21 cellular contexts compared by ENCODE assay signal in the genomic region with DNA sequence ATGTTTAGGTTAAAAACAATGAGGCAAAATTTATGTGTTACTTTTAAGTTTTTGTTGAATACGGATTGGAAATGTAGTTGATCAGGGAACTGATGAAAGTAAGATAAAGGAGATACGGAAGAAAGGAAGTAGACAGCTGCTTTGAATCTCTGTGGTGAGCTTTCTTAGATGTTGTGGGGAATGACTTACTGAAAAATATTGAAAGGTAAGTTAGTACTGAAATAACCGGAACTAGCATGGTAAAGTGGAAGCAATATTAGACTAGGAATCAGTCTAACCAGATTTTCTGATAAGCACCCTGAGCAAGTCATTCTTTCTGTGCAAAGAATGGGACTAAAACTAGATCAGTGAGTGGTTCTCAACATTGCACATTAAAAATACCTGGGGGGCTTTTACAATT. TPM values are rescaled to one million over a fixed set of nuclear protein-coding genes. Genes with fewer than 3 reads are reported as not detected.
DNase-seq lines count a peak whose midpoint lies in the region; ATAC-seq, FAIRE-seq and TF ChIP-seq lines count a peak whose summit lies in the region.
"Had no signal": no experiment of that assay in that cellular context is flagged by ENCODE, and none has a peak within 500 bp of the region (broad histone marks: within the 10 kb centered on the region; RNA-seq: fewer than 3 reads in every experiment).

No MANE protein-coding gene starts in this region.

- WGBS in endodermal cell (ENCODE audit: insufficient coverage in 1 of 2, insufficient read length in 1 of 2), 2 experiments, result 98 to 100% methylated on average over 3 of the region's 3 CpGs

- peak; percentile 58 for FAIRE-seq in A204.1 (lab: Jason Lieb, UNC)
- FAIRE-seq: bronchial epithelial cell, GM18507, islet of Langerhans had no signal

- no peaks in the 10 kb centered on the region for H3K27me3 ChIP-seq in CD4-positive, alpha-beta memory T cell (ENCODE audit: insufficient read depth, low read length)
- H3K27me3 ChIP-seq in endodermal cell (ENCODE audit: control insufficient read depth, insufficient read depth, low read length, poor library complexity, severe bottlenecking), result no peaks in the 10 kb centered on the region
- H3K27me3 ChIP-seq: Peyer's patch had no signal

- peaks cover 0 to 2% (median 0%) of the 10 kb centered on the region in 8 donors for H3K9me3 Mint-ChIP-seq in CD4-positive, alpha-beta memory T cell
- H3K9me3 Mint-ChIP-seq in activated CD4-positive, alpha-beta memory T cell treated with anti-CD3 and anti-CD28 coated beads for 36 hours, result no peaks in the 10 kb centered on the region
- no peaks in the 10 kb centered on the region for H3K9me3 Mint-ChIP-seq in endodermal cell
- H3K9me3 Mint-ChIP-seq: dendritic cell treated with granulocyte-macrophage colony-stimulating factor and Interleukin-4, amounts not matched to agents 40 ng/mL and 50 ng/mL, for 4 days had no signal

- DNase-seq in CD4-positive, alpha-beta memory T cell, result peak in 4 of 5 donors; percentile 29 to 46 (median 32)
- no peak for DNase-seq in activated CD4-positive, alpha-beta memory T cell treated with anti-CD3 and anti-CD28 coated beads for 36 hours
- DNase-seq in endodermal cell, result no peak
- DNase-seq in iPS-NIHi7 (ENCODE audit: extremely low spot score), result no peak
- DNase-seq in hypothalamus (lab: John Stamatoyannopoulos, UW), result no peak
- DNase-seq: Caco-2; NCI-H1417 treated with DMSO at 0.1 percent for 48 hours; NCI-H2107; nucleus accumbens; Peyer's patch; retina; stimulated activated CD4-positive, alpha-beta T cell treated with anti-CD3 and anti-CD28 coated beads, Interleukin-4, amount 100 ng/mL, for 4 hours; substantia nigra; T-helper 9 cell had no signal

- POLR2A ChIA-PET in CD4-positive, alpha-beta memory T cell (lab: Charles Lee; ENCODE audit: partially characterized antibody), result interaction anchor here (0.6 to 3.5 kb wide), 5 partner anchors 27 to 55 kb away, joined by 3 to 15 read pairs (median 3); a partner anchor contains a TSS
- POLR2A ChIA-PET in activated CD4-positive, alpha-beta memory T cell treated with anti-CD3 and anti-CD28 coated beads for 36 hours (lab: Charles Lee), result no interaction called here

- no peak overlapping the region for H3K27ac ChIP-seq in CD4-positive, alpha-beta memory T cell (ENCODE audit: low read depth, low read length)
- no peak overlapping the region for H3K27ac ChIP-seq in endodermal cell (ENCODE audit: low read depth, low read length)
- H3K27ac ChIP-seq: Peyer's patch had no signal

- intact Hi-C loops in CD4-positive, alpha-beta memory T cell (cut with micrococcal nuclease), result loop anchor here (10.0 kb wide), 1 partner anchor 50 kb away; a partner anchor contains a TSS
- intact Hi-C loops in activated CD4-positive, alpha-beta memory T cell treated with anti-CD3 and anti-CD28 coated beads for 36 hours (cut with micrococcal nuclease), result no loop called here

- ATAC-seq in GM18907 (IDR thresholded peaks at IDR 0.05; ENCODE audit: unreplicated experiment) (no peak), HG02885 (IDR thresholded peaks at IDR 0.05; ENCODE audit: poor library complexity, unreplicated experiment) (no peak)

- peaks cover 13% of the 10 kb centered on the region for H3K36me3 ChIP-seq in CD4-positive, alpha-beta memory T cell (ENCODE audit: insufficient read depth, low read length)
- H3K36me3 ChIP-seq in endodermal cell (ENCODE audit: control insufficient read depth, insufficient read depth, low read length), result peaks cover 76% of the 10 kb centered on the region

- no peaks in the 10 kb centered on the region for H3K27me3 Mint-ChIP-seq in CD4-positive, alpha-beta memory T cell
- H3K27me3 Mint-ChIP-seq in activated CD4-positive, alpha-beta memory T cell treated with anti-CD3 and anti-CD28 coated beads for 36 hours, result no peaks in the 10 kb centered on the region
- no peaks in the 10 kb centered on the region for H3K27me3 Mint-ChIP-seq in endodermal cell (ENCODE audit: insufficient read depth)
- H3K27me3 Mint-ChIP-seq: dendritic cell treated with granulocyte-macrophage colony-stimulating factor and Interleukin-4, amounts not matched to agents 40 ng/mL and 50 ng/mL, for 4 days had no signal

- H3K9ac ChIP-seq in endodermal cell (ENCODE audit: extremely low read depth, low read length, poor library complexity, severe bottlenecking), result no peak overlapping the region

- H3K36me3 Mint-ChIP-seq in CD4-positive, alpha-beta memory T cell, result peaks cover 23 to 53% of the 10 kb centered on the region in 2 donors
- H3K36me3 Mint-ChIP-seq in activated CD4-positive, alpha-beta memory T cell treated with anti-CD3 and anti-CD28 coated beads for 36 hours, result peaks cover 40% of the 10 kb centered on the region
- H3K36me3 Mint-ChIP-seq in endodermal cell (ENCODE audit: low read depth), result peaks cover 52% of the 10 kb centered on the region

- no peaks in the 10 kb centered on the region for H3K9me3 ChIP-seq in CD4-positive, alpha-beta memory T cell (ENCODE audit: control insufficient read depth in 1 of 2, low read length in 2 of 2)
- no peaks in the 10 kb centered on the region for H3K9me3 ChIP-seq in endodermal cell (ENCODE audit: control insufficient read depth, low read length)
- H3K9me3 ChIP-seq: Caco-2, Peyer's patch had no signal

- H3K4me3 ChIP-seq in CD4-positive, alpha-beta memory T cell (ENCODE audit: low read length in 2 of 2), result no peak overlapping the region
- no peak overlapping the region for H3K4me3 ChIP-seq in endodermal cell (ENCODE audit: low read length)
- H3K4me3 ChIP-seq: Peyer's patch had no signal

- H3K4me3 Mint-ChIP-seq in CD4-positive, alpha-beta memory T cell, result peak overlapping the region; percentile 30 to 75 (median 56)
- no peak overlapping the region for H3K4me3 Mint-ChIP-seq in activated CD4-positive, alpha-beta memory T cell treated with anti-CD3 and anti-CD28 coated beads for 36 hours
- no peak overlapping the region for H3K4me3 Mint-ChIP-seq in endodermal cell
- H3K4me3 Mint-ChIP-seq: dendritic cell treated with granulocyte-macrophage colony-stimulating factor and Interleukin-4, amounts not matched to agents 40 ng/mL and 50 ng/mL, for 4 days had no signal

- peaks cover 31% of the 10 kb centered on the region for H3K4me1 ChIP-seq in CD4-positive, alpha-beta memory T cell (ENCODE audit: insufficient read depth, low read length)
- no peaks in the 10 kb centered on the region for H3K4me1 ChIP-seq in endodermal cell (ENCODE audit: control insufficient read depth, insufficient read depth, low read length)
- H3K4me1 ChIP-seq: Caco-2, Peyer's patch had no signal

- no peak for TF ChIP-seq CTCF in endodermal cell (conservative IDR thresholded peaks at IDR 0.05)

- H3K4me1 Mint-ChIP-seq in CD4-positive, alpha-beta memory T cell, result peaks cover 32 to 49% (median 41%) of the 10 kb centered on the region in 4 donors
- H3K4me1 Mint-ChIP-seq in activated CD4-positive, alpha-beta memory T cell treated with anti-CD3 and anti-CD28 coated beads for 36 hours (ENCODE audit: low read depth), result peaks cover 38% of the 10 kb centered on the region
- no peaks in the 10 kb centered on the region for H3K4me1 Mint-ChIP-seq in endodermal cell

- CTCF ChIA-PET in CD4-positive, alpha-beta memory T cell (lab: Charles Lee; ENCODE audit: partially characterized antibody), result interaction anchor here (0.5 to 0.7 kb wide), 2 partner anchors 40 to 865 kb away, joined by 3 read pairs; no protein-coding TSS in a partner anchor
- CTCF ChIA-PET in activated CD4-positive, alpha-beta memory T cell treated with anti-CD3 and anti-CD28 coated beads for 36 hours (lab: Charles Lee), result interaction anchor here (2.0 kb wide), 1 partner anchor 40 kb away, joined by 10 read pairs; no protein-coding TSS in a partner anchor

- peak overlapping the region; percentile 33 to 81 (median 65) for H3K27ac Mint-ChIP-seq in CD4-positive, alpha-beta memory T cell
- H3K27ac Mint-ChIP-seq in activated CD4-positive, alpha-beta memory T cell treated with anti-CD3 and anti-CD28 coated beads for 36 hours, result peak overlapping the region; percentile 40
- H3K27ac Mint-ChIP-seq in endodermal cell, result peak overlapping the region; percentile 1
- H3K27ac Mint-ChIP-seq: dendritic cell treated with granulocyte-macrophage colony-stimulating factor and Interleukin-4, amounts not matched to agents 40 ng/mL and 50 ng/mL, for 4 days had no signal

RNA-seq across cellular contexts. Expression of a gene that starts 34.9 kb away (rescaled TPM):
- 100 to 1,000 TPM; 131 to 133 TPM for total RNA-seq in CD4-positive, alpha-beta memory T cell
- polyA plus RNA-seq in CD4-positive, alpha-beta memory T cell, result 10 to 100 TPM; 50.0 to 73.0 TPM
- 100 to 1,000 TPM; 105 to 114 TPM for total RNA-seq in activated CD4-positive, alpha-beta memory T cell treated with anti-CD3 and anti-CD28 coated beads for 36 hours
- total RNA-seq in endodermal cell, result 10 to 100 TPM; 71.0 to 76.0 TPM
- 74.0 TPM for polyA plus RNA-seq in endodermal cell (2013, experiment 1 of 2)
- polyA plus RNA-seq in endodermal cell (2013, experiment 2 of 2), result 62.3 TPM

RNA-seq across cellular contexts. Expression of a gene that starts 53.4 kb away (rescaled TPM):
- 10 to 100 TPM in 1 of 2 experiments, 1 to 10 TPM in 1; 6.7 to 12.5 TPM for total RNA-seq in CD4-positive, alpha-beta memory T cell
- polyA plus RNA-seq in CD4-positive, alpha-beta memory T cell, result 10 to 100 TPM; 47.8 to 66.8 TPM
- total RNA-seq in activated CD4-positive, alpha-beta memory T cell treated with anti-CD3 and anti-CD28 coated beads for 36 hours, result 1 to 10 TPM; 4.4 to 5.0 TPM
- 10 to 100 TPM; 10.8 to 17.1 TPM for total RNA-seq in endodermal cell
- 40.8 TPM for polyA plus RNA-seq in endodermal cell (2013, experiment 1 of 2)
- polyA plus RNA-seq in endodermal cell (2013, experiment 2 of 2), result 40.9 TPM

Comparison
In these comparisons a context has a peak if more than half of its experiments do, and no peak if none do; other contexts are left out.
1. DNase-seq: peak in CD4-positive, alpha-beta memory T cell (4 of 5); none in activated CD4-positive, alpha-beta memory T cell treated with anti-CD3 and anti-CD28 coated beads for 36 hours (single experiment), endodermal cell (single experiment), iPS-NIHi7 (single experiment) and hypothalamus (0 of 51).
2. H3K27ac Mint-ChIP-seq: peak in every context shown above with its lines; median percentile 65 in CD4-positive, alpha-beta memory T cell; 40 in activated CD4-positive, alpha-beta memory T cell treated with anti-CD3 and anti-CD28 coated beads for 36 hours; 1 in endodermal cell.
3. H3K4me3 Mint-ChIP-seq: peak in CD4-positive, alpha-beta memory T cell (8 of 8); none in activated CD4-positive, alpha-beta memory T cell treated with anti-CD3 and anti-CD28 coated beads for 36 hours (single experiment) and endodermal cell (single experiment).